8 cellular contexts compared by ENCODE assay signal in genomic region chr1:220747426-220748090, GRCh38. TPM values are rescaled to one million over a fixed set of nuclear protein-coding genes. Genes with fewer than 3 reads are reported as not detected.
A peak's percentile ranks its signal among the peaks of the same experiment; 100 is the strongest.
DNase-seq lines count a peak whose midpoint lies in the region; ATAC-seq and TF ChIP-seq lines count a peak whose summit lies in the region.

No MANE protein-coding gene starts in this region.

- H3K36me3 ChIP-seq in GM06990 (ENCODE audit: control insufficient read depth, insufficient read depth, low read length), result no peaks in the 10 kb centered on the region; the same call in 1 of the 2 replicates

- H3K36me3 Mint-ChIP-seq in endothelial cell (ENCODE audit: low read depth, unreplicated experiment) (no peaks in the 10 kb centered on the region), nephron progenitor cell (ENCODE audit: low read depth) (no peaks in the 10 kb centered on the region)
- no peaks in the 10 kb centered on the region for H3K36me3 Mint-ChIP-seq in effector memory CD8-positive, alpha-beta T cell (ENCODE audit: insufficient read depth)

- peak; percentile 14 for ATAC-seq in HG03571 (IDR thresholded peaks at IDR 0.05; ENCODE audit: unreplicated experiment)
- ATAC-seq in effector memory CD8-positive, alpha-beta T cell (replicated peaks), result no peak

- H3K4me3 ChIP-seq in GM06990 (replicated peaks; ENCODE audit: low read depth, low read length), result peak overlapping the region; percentile 72

- H3K4me1 Mint-ChIP-seq in endothelial cell (ENCODE audit: unreplicated experiment), result peaks cover 20% of the 10 kb centered on the region
- H3K4me1 Mint-ChIP-seq in nephron progenitor cell, result peaks cover 49% of the 10 kb centered on the region
- H3K4me1 Mint-ChIP-seq in effector memory CD8-positive, alpha-beta T cell (ENCODE audit: low read depth in 2 of 2), result peaks cover 0 to 2% of the 10 kb centered on the region in 2 donors

- TF ChIP-seq CTCF in GM06990 (IDR thresholded peaks at IDR 0.05; ENCODE audit: insufficient read depth, low read length, poor library complexity, severe bottlenecking), result no peak
- no peak for TF ChIP-seq CTCF in endothelial cell (IDR thresholded peaks at IDR 0.05; ENCODE audit: unreplicated experiment)
- no peak for TF ChIP-seq CTCF in nephron progenitor cell (IDR thresholded peaks at IDR 0.05)

- H3K4me3 Mint-ChIP-seq in endothelial cell (ENCODE audit: unreplicated experiment), result peak overlapping the region; percentile 90
- H3K4me3 Mint-ChIP-seq in nephron progenitor cell, result peak overlapping the region; percentile 85
- peak overlapping the region in 1 of 2 donors; percentile 20 for H3K4me3 Mint-ChIP-seq in effector memory CD8-positive, alpha-beta T cell

- no peak for DNase-seq in GM06990 (ENCODE audit: extremely low read depth, insufficient read length)
- no peak for DNase-seq in endothelial cell (ENCODE audit: low spot score)
- DNase-seq in nephron progenitor cell, result no peak
- no peak for DNase-seq in effector memory CD8-positive, alpha-beta T cell
- no peak for DNase-seq in hepatic stellate cell (ENCODE audit: low spot score)
- DNase-seq in RKO (ENCODE audit: low spot score), result no peak
- DNase-seq in stimulated activated CD4-positive, alpha-beta T cell treated with anti-CD3 and anti-CD28 coated beads, Interleukin-2, amount 100 ng/mL, for 24 hours, result no peak

- H3K27me3 Mint-ChIP-seq in endothelial cell (ENCODE audit: unreplicated experiment) (peaks cover 11% of the 10 kb centered on the region), nephron progenitor cell (ENCODE audit: low read depth, poor library complexity) (peaks cover 82% of the 10 kb centered on the region)
- peaks cover 75 to 81% of the 10 kb centered on the region in 2 donors for H3K27me3 Mint-ChIP-seq in effector memory CD8-positive, alpha-beta T cell

- no peaks in the 10 kb centered on the region for H3K27me3 ChIP-seq in GM06990 (replicated peaks; ENCODE audit: control insufficient read depth, insufficient read depth, low read length)

- no peak overlapping the region for H3K27ac Mint-ChIP-seq in endothelial cell (ENCODE audit: unreplicated experiment)
- H3K27ac Mint-ChIP-seq in nephron progenitor cell, result no peak overlapping the region
- no peak overlapping the region for H3K27ac Mint-ChIP-seq in effector memory CD8-positive, alpha-beta T cell

- H3K9me3 Mint-ChIP-seq in endothelial cell (ENCODE audit: unreplicated experiment), result no peaks in the 10 kb centered on the region
- H3K9me3 Mint-ChIP-seq in nephron progenitor cell, result no peaks in the 10 kb centered on the region
- H3K9me3 Mint-ChIP-seq in effector memory CD8-positive, alpha-beta T cell, result no peaks in the 10 kb centered on the region

RNA-seq across cellular contexts. Expression of gene MTARC2, which starts 0.6 kb away (rescaled TPM):
- total RNA-seq in endothelial cell (ENCODE audit: unreplicated experiment), result 3.6 TPM

RNA-seq across cellular contexts. Expression of gene MTARC1, which starts 39.2 kb away (rescaled TPM):
- total RNA-seq in endothelial cell (ENCODE audit: unreplicated experiment), result 2.6 TPM

RNA-seq across cellular contexts. Expression of gene C1orf115, which starts 57.4 kb away (rescaled TPM):
- 34.7 TPM for total RNA-seq in endothelial cell (ENCODE audit: unreplicated experiment)
